Comparison of ENCODE assay signal across 20 cellular contexts in genomic region chr14:58809520-58809919, GRCh38.
"Had no signal": no experiment of that assay in that cellular context is flagged by ENCODE, and none has a peak within 500 bp of the region (broad histone marks: within the 10 kb centered on the region; RNA-seq: fewer than 3 reads in every experiment).

No MANE protein-coding gene starts in this region.

- H3K27me3 ChIP-seq: adrenal gland had no signal

- ATAC-seq: activated CD4-positive, alpha-beta T cell treated with anti-CD3 and anti-CD28 coated beads for 36 hours; activated CD8-positive, alpha-beta T cell treated with anti-CD3 and anti-CD28 coated beads, Interleukin-2, amount 10 ng/mL, durations not matched to agents 7 days and 5 days; activated naive CD4-positive, alpha-beta T cell treated with anti-CD3 and anti-CD28 coated beads, Interleukin-2, amount 50 U/mL, for 72 hours; Right ventricle myocardium inferior had no signal

- H3K27ac ChIP-seq: PC-9, RWPE1 had no signal

- DNase-seq: activated CD4-positive, alpha-beta T cell treated with anti-CD3 and anti-CD28 coated beads for 36 hours; activated CD4-positive, alpha-beta T cell treated with anti-CD3 and anti-CD28 coated beads, Interleukin-2, amount 10 ng/mL, durations not matched to agents 7 days and 5 days; activated CD4-positive, alpha-beta T cell treated with anti-CD3 and anti-CD28 coated beads, Interleukin-2, amount 50 U/mL, for 48 hours; activated CD8-positive, alpha-beta T cell treated with anti-CD3 and anti-CD28 coated beads, Interleukin-2, amount 10 ng/mL, durations not matched to agents 7 days and 5 days; activated gamma-delta T cell; activated naive CD4-positive, alpha-beta T cell treated with anti-CD3 and anti-CD28 coated beads for 36 hours; activated T-cell treated with anti-CD3 and anti-CD28 coated beads, Interleukin-2, amount 50 U/mL, for 24 hours; central memory CD4-positive, alpha-beta T cell; NCI-H187; NCI-H2107; NCI-H2171; NCI-H510A; NCI-H526; NK-92 treated with Interleukin-12 subunit alpha and Interleukin-12 subunit beta, amount 100 ng/mL, for 24 hours; PC-9; SIG-M5 had no signal

- H2AFZ ChIP-seq: PC-9 had no signal

- H3K4me3 ChIP-seq: adrenal gland, PC-9 had no signal

- H3K36me3 ChIP-seq: adrenal gland had no signal
